21 cellular contexts compared by ENCODE assay signal in the genomic region with DNA sequence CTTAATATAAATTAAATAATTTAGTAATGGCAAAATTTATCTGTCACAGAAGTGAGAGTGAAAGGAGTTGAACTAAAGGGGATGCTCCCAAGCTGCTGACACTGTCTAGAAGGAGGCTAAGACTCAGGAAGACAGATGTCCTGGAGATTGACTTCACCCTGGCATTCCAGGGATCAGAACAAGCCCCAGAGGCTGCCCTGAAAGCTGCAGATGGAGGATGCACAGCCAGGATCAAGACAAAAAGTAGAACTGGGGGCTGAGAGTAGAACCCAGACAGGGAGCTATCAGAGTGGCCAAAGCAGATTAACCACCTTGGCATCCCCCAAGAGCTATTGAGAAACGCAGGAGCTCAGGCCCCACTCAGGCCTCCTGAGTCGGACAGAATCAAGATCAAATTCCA.
DNase-seq lines count a peak whose midpoint lies in the region; ATAC-seq, FAIRE-seq and TF ChIP-seq lines count a peak whose summit lies in the region.
"Had no signal": no experiment of that assay in that cellular context is flagged by ENCODE, and none has a peak within 500 bp of the region (broad histone marks: within the 10 kb centered on the region; RNA-seq: fewer than 3 reads in every experiment).

No MANE protein-coding gene starts in this region.

- peaks cover 1% of the 10 kb centered on the region for H3K79me1 ChIP-seq in neuronal stem cell (ENCODE audit: low read depth, low read length)

- no peaks in the 10 kb centered on the region for H3K79me2 ChIP-seq in HepG2 (ENCODE audit: insufficient read depth, low read length)

- H2BK5ac ChIP-seq in neuronal stem cell (ENCODE audit: low read length), result no peak overlapping the region

- H3K4me3 Mint-ChIP-seq in WTC11 (no peak overlapping the region), nephron progenitor cell (no peak overlapping the region), endothelial cell (ENCODE audit: unreplicated experiment) (no peak overlapping the region)
- H3K4me3 Mint-ChIP-seq: CD4-positive, alpha-beta memory T cell had no signal

- H3K27ac Mint-ChIP-seq in WTC11, result 0 out of 2 replicates have a peak overlapping the region, but pooled peaks have one; percentile 16
- peak overlapping the region; percentile 75 for H3K27ac Mint-ChIP-seq in nephron progenitor cell
- no peak overlapping the region for H3K27ac Mint-ChIP-seq in activated naive CD4-positive, alpha-beta T cell treated with anti-CD3 and anti-CD28 coated beads, Interleukin-2, amount 50 U/mL, for 72 hours
- no peak overlapping the region for H3K27ac Mint-ChIP-seq in endothelial cell (ENCODE audit: unreplicated experiment)
- H3K27ac Mint-ChIP-seq: CD4-positive, alpha-beta memory T cell had no signal

- no peak overlapping the region for H2BK15ac ChIP-seq in neuronal stem cell (ENCODE audit: low read length)

- H2AK5ac ChIP-seq in neuronal stem cell (ENCODE audit: low read depth, low read length), result no peak overlapping the region

- no peak for TF ChIP-seq RAD21 in HepG2 (CRISPR knock-in tag; IDR thresholded peaks at IDR 0.05)

- H3K36me3 Mint-ChIP-seq in WTC11 (no peaks in the 10 kb centered on the region), nephron progenitor cell (ENCODE audit: low read depth) (no peaks in the 10 kb centered on the region), endothelial cell (ENCODE audit: low read depth, unreplicated experiment) (no peaks in the 10 kb centered on the region)
- H3K36me3 Mint-ChIP-seq in activated naive CD4-positive, alpha-beta T cell treated with anti-CD3 and anti-CD28 coated beads, Interleukin-2, amount 50 U/mL, for 72 hours, result no peaks in the 10 kb centered on the region

- TF ChIP-seq EP300 in HepG2 (IDR thresholded peaks at IDR 0.05; ENCODE audit: low read depth in 2 of 2, low read length in 2 of 2) (no peak), HepG2 (CRISPR knock-in tag; IDR thresholded peaks at IDR 0.05; ENCODE audit: borderline replicate concordance) (no peak)

- H3K4me3 ChIP-seq in HepG2 (replicated peaks in 1 of 3; ENCODE audit: insufficient read depth in 1 of 3, low read depth in 2 of 3, low read length in 3 of 3) (no peak overlapping the region), right lobe of liver (no peak overlapping the region), neuronal stem cell (ENCODE audit: low read length in 2 of 2) (no peak overlapping the region)

- H3K36me3 ChIP-seq in HepG2 (replicated peaks in 1 of 2; ENCODE audit: control insufficient read depth in 1 of 2, insufficient read depth in 2 of 2, low read length in 2 of 2), result peaks cover 0 to 3% of the 10 kb centered on the region in 2 experiments; a peak in 2 of 5 replicates
- H3K36me3 ChIP-seq in right lobe of liver, result no peaks in the 10 kb centered on the region
- no peaks in the 10 kb centered on the region for H3K36me3 ChIP-seq in neuronal stem cell (replicated peaks in 1 of 2; ENCODE audit: control insufficient read depth in 2 of 2, insufficient read depth in 2 of 2, low read length in 2 of 2)

- no peaks in the 10 kb centered on the region for H3K27me3 Mint-ChIP-seq in WTC11 (ENCODE audit: low read depth)
- H3K27me3 Mint-ChIP-seq in nephron progenitor cell (ENCODE audit: low read depth, poor library complexity), result peaks cover 8% of the 10 kb centered on the region
- no peaks in the 10 kb centered on the region for H3K27me3 Mint-ChIP-seq in endothelial cell (ENCODE audit: unreplicated experiment)
- H3K27me3 Mint-ChIP-seq: CD4-positive, alpha-beta memory T cell had no signal

- in situ Hi-C loops in HepG2 (cut with HindIII; ENCODE audit: extremely low pct_ligation_motif_present, low pct_unique_long_range_greater_than_20kb), result no loop called here

- FAIRE-seq in HepG2 (lab: Jason Lieb, UNC), result no peak
- FAIRE-seq: GM12891, GM18507 had no signal

- no peak overlapping the region for H3K23ac ChIP-seq in neuronal stem cell (ENCODE audit: low read depth, low read length, poor library complexity)

- H4K8ac ChIP-seq in neuronal stem cell (ENCODE audit: low read depth, low read length), result no peak overlapping the region

- BruUV-seq in HepG2 (replicated peaks; lab: Mats Ljungman, UMichigan), result no TSS peak

- no peak overlapping the region for H3K9ac ChIP-seq in HepG2 (ENCODE audit: insufficient read depth, low read depth, low read length)
- H3K9ac ChIP-seq in neuronal stem cell (ENCODE audit: low read depth, low read length, poor library complexity), result no peak overlapping the region

- POLR2A ChIA-PET in HepG2 (lab: Yijun Ruan, JAX) (no interaction called here), WTC11 (lab: Charles Lee) (no interaction called here)

- H3K18ac ChIP-seq in neuronal stem cell (ENCODE audit: low read length), result peak overlapping the region; percentile 59

- H3K4me1 ChIP-seq in HepG2 (ENCODE audit: insufficient read depth, low read length) (peaks cover 17% of the 10 kb centered on the region), right lobe of liver (no peaks in the 10 kb centered on the region), neuronal stem cell (ENCODE audit: control insufficient read depth in 2 of 2, insufficient read depth in 1 of 2, low read depth in 1 of 2, low read length in 2 of 2) (peaks cover 0 to 5% of the 10 kb centered on the region in 2 donors)

- no peak overlapping the region for H2BK12ac ChIP-seq in neuronal stem cell (ENCODE audit: low read length)

- 42% methylated on average over 2 of the region's 2 CpGs for WGBS in HepG2 (ENCODE audit: low lambda C conversion rate)
- WGBS in right lobe of liver (ENCODE audit: insufficient coverage, low coverage, low lambda C conversion rate, missing lambda C conversion rate), result 83% methylated on average over 2 of the region's 2 CpGs
- no CpG with 5 or more reads among the region's 2 CpGs for WGBS in neuronal stem cell (ENCODE audit: extremely low coverage in 2 of 2, insufficient read length in 2 of 2, insufficient replicate concordance in 1 of 2), 2 donors

- H4K20me1 ChIP-seq in HepG2 (ENCODE audit: insufficient read depth, low read length), result no peaks in the 10 kb centered on the region

- H3K4me1 Mint-ChIP-seq in WTC11, result no peaks in the 10 kb centered on the region
- peaks cover 28% of the 10 kb centered on the region for H3K4me1 Mint-ChIP-seq in nephron progenitor cell
- H3K4me1 Mint-ChIP-seq in endothelial cell (ENCODE audit: unreplicated experiment), result no peaks in the 10 kb centered on the region
- H3K4me1 Mint-ChIP-seq: CD4-positive, alpha-beta memory T cell had no signal

- H3K4ac ChIP-seq in neuronal stem cell (ENCODE audit: low read length), result no peak overlapping the region

- TF ChIP-seq CTCF in HepG2 (CRISPR knock-in tag; IDR thresholded peaks at IDR 0.05), result no peak
- no peak for TF ChIP-seq CTCF in right lobe of liver (IDR thresholded peaks at IDR 0.05)
- TF ChIP-seq CTCF in WTC11 (IDR thresholded peaks at IDR 0.05), result no peak
- TF ChIP-seq CTCF in nephron progenitor cell (IDR thresholded peaks at IDR 0.05), result no peak
- TF ChIP-seq CTCF in endothelial cell (IDR thresholded peaks at IDR 0.05; ENCODE audit: unreplicated experiment), result no peak

- H2BK120ac ChIP-seq in neuronal stem cell (ENCODE audit: low read depth, low read length), result no peak overlapping the region

- H3K27ac ChIP-seq in HepG2 (ENCODE audit: extremely low read length, insufficient read depth, low read length) (no peak overlapping the region), right lobe of liver (no peak overlapping the region), neuronal stem cell (replicated peaks; ENCODE audit: low read length) (no peak overlapping the region)

- intact Hi-C loops in HepG2 (cut with micrococcal nuclease; ENCODE audit: unreplicated experiment), result no loop called here
- intact Hi-C loops in right lobe of liver (cut with DNase I), result no loop called here

- H3K4me2 ChIP-seq in HepG2 (ENCODE audit: low read depth, low read length), result 0 out of 2 replicates have a peak overlapping the region, but pooled peaks have one; percentile 5
- no peak overlapping the region for H3K4me2 ChIP-seq in neuronal stem cell (ENCODE audit: insufficient read depth, low read length, poor library complexity, severe bottlenecking)

- H3K9me3 Mint-ChIP-seq in WTC11 (no peaks in the 10 kb centered on the region), nephron progenitor cell (no peaks in the 10 kb centered on the region), endothelial cell (ENCODE audit: unreplicated experiment) (no peaks in the 10 kb centered on the region)
- H3K9me3 Mint-ChIP-seq in activated naive CD4-positive, alpha-beta T cell treated with anti-CD3 and anti-CD28 coated beads, Interleukin-2, amount 50 U/mL, for 72 hours, result peaks cover 0 to 3% of the 10 kb centered on the region in 2 donors

- H4K91ac ChIP-seq in neuronal stem cell (ENCODE audit: low read depth, low read length, poor library complexity), result no peak overlapping the region

- no peak for DNase-seq in HepG2 (ENCODE audit: low spot score)
- DNase-seq in right lobe of liver, result no peak
- no peak for DNase-seq in WTC11 (ENCODE audit: low spot score)
- DNase-seq in nephron progenitor cell, result no peak
- no peak for DNase-seq in neuronal stem cell (ENCODE audit: low spot score)
- DNase-seq in activated naive CD4-positive, alpha-beta T cell treated with anti-CD3 and anti-CD28 coated beads, Interleukin-2, amount 50 U/mL, for 72 hours (ENCODE audit: low spot score in 2 of 2), result no peak
- no peak for DNase-seq in NCI-H446 (lab: John Stamatoyannopoulos, UW)
- no peak for DNase-seq in endothelial cell (ENCODE audit: low spot score)
- DNase-seq: 8988T; C1 segment of cervical spinal cord; Calu3; CD4-positive, alpha-beta memory T cell; COR-L47; DMS53; DMS79 treated with DMSO at 0.1 percent for 48 hours; GF-D8; GOT3; H7; HCEC 1CT had no signal

- TF ChIP-seq POLR2A in HepG2 (IDR thresholded peaks at IDR 0.05; ENCODE audit: insufficient read depth in 1 of 2, low read depth in 2 of 2, low read length in 2 of 2), result no peak
- no peak for TF ChIP-seq POLR2A in right lobe of liver (IDR thresholded peaks at IDR 0.05)

- H3K27me3 ChIP-seq in HepG2 (ENCODE audit: control insufficient read depth in 1 of 2, insufficient read depth in 2 of 2, low read length in 2 of 2), result no peaks in the 10 kb centered on the region
- H3K27me3 ChIP-seq in right lobe of liver, result no peaks in the 10 kb centered on the region
- no peaks in the 10 kb centered on the region for H3K27me3 ChIP-seq in neuronal stem cell (ENCODE audit: control insufficient read depth in 3 of 3, insufficient read depth in 3 of 3, low read depth in 1 of 3, low read length in 3 of 3)

- no peak overlapping the region for H2AFZ ChIP-seq in HepG2 (ENCODE audit: low read length)
- H2AFZ ChIP-seq in neuronal stem cell (ENCODE audit: low read length), result no peak overlapping the region

- ATAC-seq in HepG2, result peak; percentile 62
- ATAC-seq in right lobe of liver, result no peak
- ATAC-seq in WTC11, result no peak
- ATAC-seq in activated naive CD4-positive, alpha-beta T cell treated with anti-CD3 and anti-CD28 coated beads, Interleukin-2, amount 50 U/mL, for 72 hours, result no peak

- no peak overlapping the region for H3K14ac ChIP-seq in neuronal stem cell (ENCODE audit: low read length)

- CTCF ChIA-PET in HepG2 (lab: Yijun Ruan, JAX; ENCODE audit: low intra/inter-chr PET ratio, low total read pairs) (no interaction called here), WTC11 (lab: Charles Lee) (no interaction called here)

- H3K9me3 ChIP-seq in HepG2 (ENCODE audit: low read length), result no peaks in the 10 kb centered on the region
- H3K9me3 ChIP-seq in right lobe of liver, result no peaks in the 10 kb centered on the region
- no peaks in the 10 kb centered on the region for H3K9me3 ChIP-seq in neuronal stem cell (replicated peaks in 1 of 2; ENCODE audit: control insufficient read depth in 2 of 2, insufficient read depth in 1 of 2, low read depth in 1 of 2, low read length in 2 of 2)

Comparison
In these comparisons a context has a peak if more than half of its experiments do, and no peak if none do; other contexts are left out.
1. H3K27ac Mint-ChIP-seq: peak in WTC11 (single experiment) and nephron progenitor cell (single experiment); none in activated naive CD4-positive, alpha-beta T cell treated with anti-CD3 and anti-CD28 coated beads, Interleukin-2, amount 50 U/mL, for 72 hours (0 of 2) and endothelial cell (single experiment).